9 cellular contexts compared by ENCODE assay signal in genomic region chr16:21663889-21664647, GRCh38. TPM values are rescaled to one million over a fixed set of nuclear protein-coding genes. Genes with fewer than 3 reads are reported as not detected.
A peak's percentile ranks its signal among the peaks of the same experiment; 100 is the strongest.
DNase-seq lines count a peak whose midpoint lies in the region; TF ChIP-seq lines count a peak whose summit lies in the region.
"Had no signal": no experiment of that assay in that cellular context is flagged by ENCODE, and none has a peak within 500 bp of the region (broad histone marks: within the 10 kb centered on the region; RNA-seq: fewer than 3 reads in every experiment).

Gene OTOA (plus strand): TSS chr16:21663968. CDS start chr16:21678515, 14,547 bp downstream.

- H3K27me3 ChIP-seq in thyroid gland, result no peaks in the 10 kb centered on the region

- peak within 1 kb of the TSS in 1 of 3 donors; percentile 5 for H3K4me3 ChIP-seq in thyroid gland (replicated peaks in 1 of 3)

- no peak within 1 kb of the TSS for H3K27ac ChIP-seq in thyroid gland

- TF ChIP-seq POLR2A in thyroid gland (IDR thresholded peaks at IDR 0.05), result no peak

- intact Hi-C loops in thyroid gland (cut with DNase I), result no loop called here

- DNase-seq in activated T-cell treated with anti-CD3 and anti-CD28 coated beads for 1 hour (ENCODE audit: low read depth), result peak; percentile 9
- DNase-seq in activated T-cell treated with anti-CD3 and anti-CD28 coated beads for 4 hours, result no peak
- DNase-seq in activated gamma-delta T cell (lab: John Stamatoyannopoulos, UW), result peak; percentile 22
- peak; percentile 77 for DNase-seq in iPS-NIHi11 (ENCODE audit: low spot score)
- peak; percentile 13 to 15 for DNase-seq in thyroid gland
- DNase-seq in NCI-H226, result no peak
- no peak for DNase-seq in cortex of kidney (lab: John Stamatoyannopoulos, UW)
- DNase-seq in SKM-1 (lab: John Stamatoyannopoulos, UW; ENCODE audit: unreplicated experiment), result no peak
- DNase-seq: DND-41 had no signal

- H3K9me3 ChIP-seq in thyroid gland, result no peaks in the 10 kb centered on the region

- H3K36me3 ChIP-seq in thyroid gland, result no peaks in the 10 kb centered on the region

- TF ChIP-seq CTCF in thyroid gland (IDR thresholded peaks at IDR 0.05), result no peak

- peaks cover 0 to 6% of the 10 kb centered on the region in 2 donors for H3K4me1 ChIP-seq in thyroid gland

- 22 to 32% methylated on average over 11 to 20 of the region's 45 CpGs for WGBS in thyroid gland, 2 donors

RNA-seq across cellular contexts. Expression of gene OTOA, which starts in this region (rescaled TPM):
- total RNA-seq in thyroid gland, result under 1 TPM in 2 of 4 donors, not detected in 2; 0.13 to 0.40 TPM

Comparison
In these comparisons a context has a peak if more than half of its experiments do, and no peak if none do; other contexts are left out.
1. DNase-seq: peak in activated T-cell treated with anti-CD3 and anti-CD28 coated beads for 1 hour (single experiment), activated gamma-delta T cell (single experiment) and iPS-NIHi11 (single experiment); none in activated T-cell treated with anti-CD3 and anti-CD28 coated beads for 4 hours (single experiment), NCI-H226 (single experiment), cortex of kidney (single experiment) and SKM-1 (single experiment).
2. Peak in DNase-seq in thyroid gland; RNA of the gene not detected or under 1 TPM.